28 cellular contexts compared by ENCODE assay signal in the genomic region with DNA sequence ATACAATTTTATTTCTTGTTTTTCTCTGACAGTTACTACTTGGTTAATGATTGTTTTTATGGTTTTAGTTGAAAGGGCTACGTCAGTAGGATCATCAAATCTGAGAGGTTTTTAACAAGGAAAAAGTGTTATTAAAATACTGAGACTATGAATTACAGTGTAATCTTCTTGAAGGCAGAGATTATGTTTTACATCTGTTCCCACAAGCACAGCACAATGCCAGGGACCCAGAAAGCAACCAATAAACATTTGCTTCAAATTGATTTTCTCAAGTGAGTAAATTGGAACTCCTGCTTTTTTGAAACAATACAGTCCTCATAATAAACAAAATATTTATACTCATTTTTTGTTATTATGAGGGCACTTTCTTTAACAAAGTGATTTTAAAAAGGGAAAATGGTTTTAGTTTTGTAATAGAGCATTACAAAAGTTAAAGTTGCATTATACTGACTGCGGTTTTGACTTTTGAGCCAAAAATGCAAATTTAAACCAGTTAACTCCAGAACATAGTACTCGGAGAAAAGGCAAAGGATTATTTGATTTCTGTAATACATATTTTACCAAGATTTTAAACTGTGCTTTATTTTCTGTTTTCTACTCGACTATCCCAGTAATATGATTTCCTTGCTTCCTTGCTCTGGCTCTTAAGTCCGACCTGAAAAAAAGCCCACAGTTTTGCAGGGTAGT.
DNase-seq lines count a peak whose midpoint lies in the region; ATAC-seq and TF ChIP-seq lines count a peak whose summit lies in the region.
"Had no signal": no experiment of that assay in that cellular context is flagged by ENCODE, and none has a peak within 500 bp of the region (broad histone marks: within the 10 kb centered on the region; RNA-seq: fewer than 3 reads in every experiment).

No MANE protein-coding gene starts in this region.

- H3K27me3 ChIP-seq in heart left ventricle: no peaks in the 10 kb centered on the region
- H3K27me3 ChIP-seq: brain microvascular endothelial cell, MG63, upper lobe of right lung had no signal

- intact Hi-C loops in sciatic nerve (cut with DNase I): no loop called here
- intact Hi-C loops in heart left ventricle (cut with DNase I): no loop called here

- ATAC-seq in sciatic nerve (peak; percentile 56), GM21367 (IDR thresholded peaks at IDR 0.05; ENCODE audit: unreplicated experiment) (no peak), heart left ventricle (no peak)
- ATAC-seq: activated CD8-positive, alpha-beta T cell treated with anti-CD3 and anti-CD28 coated beads for 36 hours; natural killer cell; psoas muscle; stimulated activated memory B cell treated with anti-CD40 and anti-IgM and Interleukin-4, amounts not matched to agents 10 μg/mL and 1 μg/mL and 100 μg/mL, for 72 hours; upper lobe of right lung had no signal

- TF ChIP-seq CTCF in heart left ventricle (IDR thresholded peaks at IDR 0.05): no peak

- peaks cover 0 to 22% (median 13%) of the 10 kb centered on the region in 12 donors for H3K4me1 ChIP-seq in heart left ventricle

- no peaks in the 10 kb centered on the region for H3K36me3 ChIP-seq in SK-N-MC (ENCODE audit: insufficient read depth, low read length)
- no peaks in the 10 kb centered on the region for H3K36me3 ChIP-seq in heart left ventricle
- H3K36me3 ChIP-seq: brain microvascular endothelial cell, MG63, upper lobe of right lung had no signal

- peak overlapping the region; percentile 15 for H3K9ac ChIP-seq in SK-N-MC (ENCODE audit: insufficient read length)

- H3K4me3 ChIP-seq in SK-N-MC: peak overlapping the region; percentile 67
- H3K4me3 ChIP-seq in heart left ventricle: no peak overlapping the region
- H3K4me3 ChIP-seq: MG63, psoas muscle, upper lobe of right lung had no signal

- peak overlapping the region; percentile 90 for H3K27ac ChIP-seq in SK-N-MC
- no peak overlapping the region for H3K27ac ChIP-seq in heart left ventricle
- H3K27ac ChIP-seq: brain microvascular endothelial cell, C4-2B, psoas muscle, upper lobe of right lung had no signal

- TF ChIP-seq POLR2A in heart left ventricle (IDR thresholded peaks at IDR 0.05): no peak

- DNase-seq in D341Med (ENCODE audit: low spot score) (peak; percentile 19), SK-N-MC (ENCODE audit: low read depth, low spot score) (peak; percentile 65), fibroblast of peridontal ligament (ENCODE audit: extremely low read depth) (peak; percentile 86), sciatic nerve (ENCODE audit: low spot score) (no peak), NCI-H128 (lab: John Stamatoyannopoulos, UW; ENCODE audit: unreplicated experiment) (no peak), heart left ventricle (no peak), HT-29 (ENCODE audit: low spot score) (no peak)
- DNase-seq: activated CD8-positive, alpha-beta memory T cell treated with anti-CD3 and anti-CD28 coated beads, Interleukin-2, amount 50 U/mL, for 48 hours; activated CD8-positive, alpha-beta T cell treated with anti-CD3 and anti-CD28 coated beads for 36 hours; activated naive CD4-positive, alpha-beta T cell treated with anti-CD3 and anti-CD28 coated beads, Interleukin-2, amount 50 U/mL, for 16 hours; amygdala; brain microvascular endothelial cell; Caco-2; DMS79; KG1; kidney; MG63; natural killer cell; NCI-H1105 treated with DMSO at 0.1 percent for 48 hours; NCI-H2029; NCI-H510A treated with DMSO at 0.1 percent for 48 hours; occipital lobe; OCI-M1; psoas muscle; upper lobe of right lung had no signal

- WGBS in heart left ventricle, 4 donors: 80 to 92% (median 87%) methylated on average over 5 of the region's 5 CpGs

- no peaks in the 10 kb centered on the region for H3K9me3 ChIP-seq in SK-N-MC (ENCODE audit: low read depth, low read length)
- H3K9me3 ChIP-seq in heart left ventricle: no peaks in the 10 kb centered on the region
- H3K9me3 ChIP-seq: Caco-2, MG63, psoas muscle, upper lobe of right lung had no signal

Comparison
In these comparisons a context has a peak if more than half of its experiments do, and no peak if none do; other contexts are left out.
1. DNase-seq: peak in D341Med (single experiment), SK-N-MC (single experiment) and fibroblast of peridontal ligament (single experiment); none in sciatic nerve (single experiment), NCI-H128 (single experiment), heart left ventricle (0 of 5) and HT-29 (single experiment).